In the genomic region with DNA sequence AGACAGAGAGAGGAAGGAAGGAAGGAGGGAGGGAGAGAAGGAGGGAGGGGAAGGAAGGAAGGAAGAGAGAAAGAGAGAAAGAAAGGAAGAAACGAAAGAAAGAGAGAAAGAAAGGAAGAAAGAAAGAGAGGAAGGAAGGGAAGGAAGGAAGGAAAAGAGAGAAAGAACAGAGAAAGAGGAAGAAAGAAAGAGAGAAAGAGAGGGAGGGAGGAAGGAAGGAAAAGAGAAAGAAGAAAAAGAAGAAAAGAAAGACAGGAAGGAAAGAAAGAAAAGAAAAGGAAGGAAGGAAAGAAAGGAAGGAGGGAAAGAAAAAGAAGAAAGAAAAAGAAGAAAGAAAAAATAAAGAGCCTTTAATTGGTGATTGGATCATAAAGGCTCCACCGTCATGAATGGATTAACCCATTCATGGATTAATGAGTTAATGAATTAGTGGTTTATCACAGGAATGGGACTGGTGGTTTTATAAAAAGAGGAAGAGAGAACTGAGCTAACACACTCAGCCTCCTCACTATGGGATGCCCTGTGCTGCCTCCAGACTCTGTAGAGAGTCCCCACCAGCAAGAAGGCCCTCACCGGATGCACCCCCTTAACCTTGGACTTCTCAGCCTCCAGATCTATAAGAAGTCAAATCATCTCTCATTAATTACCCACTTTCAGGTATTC, we compare ENCODE assay signal across 18 cellular contexts. TPM values are rescaled to one million over a fixed set of nuclear protein-coding genes. Genes with fewer than 3 reads are reported as not detected.
A peak's percentile ranks its signal among the peaks of the same experiment; 100 is the strongest.
DNase-seq lines count a peak whose midpoint lies in the region; ATAC-seq and TF ChIP-seq lines count a peak whose summit lies in the region.
"Had no signal": no experiment of that assay in that cellular context is flagged by ENCODE, and none has a peak within 500 bp of the region (broad histone marks: within the 10 kb centered on the region; RNA-seq: fewer than 3 reads in every experiment).

No MANE protein-coding gene starts in this region.

- H3K27me3 ChIP-seq in HCT116 (ENCODE audit: insufficient read depth, low read length): no peaks in the 10 kb centered on the region
- no peaks in the 10 kb centered on the region for H3K27me3 ChIP-seq in OCI-LY1 (ENCODE audit: insufficient read depth, low read length)
- H3K27me3 ChIP-seq: esophagus muscularis mucosa, suprapubic skin had no signal

- H3K4me3 ChIP-seq in HCT116 (replicated peaks in 1 of 2; ENCODE audit: low read depth in 1 of 2, low read length in 2 of 2): no peak overlapping the region
- no peak overlapping the region for H3K4me3 ChIP-seq in OCI-LY1 (ENCODE audit: low read depth, low read length, poor library complexity, severe bottlenecking)
- H3K4me3 ChIP-seq: esophagus muscularis mucosa, suprapubic skin had no signal

- peak overlapping the region in 7 of 8 donors; percentile 28 to 67 (median 55) for H3K4me3 Mint-ChIP-seq in naive B cell
- H3K4me3 Mint-ChIP-seq: activated naive CD8-positive, alpha-beta T cell treated with anti-CD3 and anti-CD28 coated beads, Interleukin-2, amount 10 ng/mL, durations not matched to agents 7 days and 5 days; CD4-positive, alpha-beta T cell; nephron progenitor cell had no signal

- H3K4me1 ChIP-seq in HCT116 (ENCODE audit: control insufficient read depth in 1 of 2, insufficient read depth in 2 of 2, low read length in 2 of 2) (peaks cover 9 to 12% of the 10 kb centered on the region in 2 experiments), OCI-LY1 (ENCODE audit: insufficient read depth, low read length, severe bottlenecking) (peaks cover 49% of the 10 kb centered on the region)

- H2AFZ ChIP-seq in HCT116 (ENCODE audit: low read depth, low read length, poor library complexity, severe bottlenecking) (no peak overlapping the region), OCI-LY1 (ENCODE audit: low read length) (no peak overlapping the region)

- peaks cover 0 to 4% (median 0%) of the 10 kb centered on the region in 7 donors for H3K9me3 Mint-ChIP-seq in naive B cell
- H3K9me3 Mint-ChIP-seq: activated naive CD8-positive, alpha-beta T cell treated with anti-CD3 and anti-CD28 coated beads, Interleukin-2, amount 10 ng/mL, durations not matched to agents 7 days and 5 days; CD4-positive, alpha-beta T cell had no signal

- no peak overlapping the region for H3K9ac ChIP-seq in HCT116 (ENCODE audit: low read length)
- no peak overlapping the region for H3K9ac ChIP-seq in OCI-LY1 (ENCODE audit: low read length)

- no peak overlapping the region for H3K27ac ChIP-seq in HCT116 (ENCODE audit: low read depth, low read length)
- peak overlapping the region; percentile 54 for H3K27ac ChIP-seq in OCI-LY1 (ENCODE audit: low read depth, low read length, poor library complexity, severe bottlenecking)
- H3K27ac ChIP-seq: esophagus muscularis mucosa, suprapubic skin had no signal

- TF ChIP-seq CTCF in HCT116 (IDR thresholded peaks at IDR 0.05 in 2 of 3, conservative IDR thresholded peaks at IDR 0.05 in 1 of 3; ENCODE audit: borderline replicate concordance in 1 of 3, insufficient read depth in 1 of 3, low read depth in 2 of 3, low read length in 2 of 3) (no peak), OCI-LY1 (IDR thresholded peaks at IDR 0.05; ENCODE audit: low read length) (no peak)

- RAD21 ChIA-PET in HCT116 (lab: Charles Lee; ENCODE audit: low non-redundant PET in 1 of 2, low total read pairs in 2 of 2, uncharacterized antibody in 2 of 2, unreplicated experiment in 2 of 2): no interaction called here

- no peaks in the 10 kb centered on the region for H3K36me3 Mint-ChIP-seq in naive B cell

- H3F3A ChIP-seq in OCI-LY1 (ENCODE audit: insufficient read depth, low read length): no peaks in the 10 kb centered on the region; the same call in 1 of the 2 replicates

- intact Hi-C loops in HCT116 (cut with micrococcal nuclease): no loop called here

- no peak for TF ChIP-seq RAD21 in HCT116 (IDR thresholded peaks at IDR 0.05; ENCODE audit: low read depth)

- no peaks in the 10 kb centered on the region for H3K9me2 ChIP-seq in HCT116 (ENCODE audit: insufficient read depth)
- H3K9me2 ChIP-seq in OCI-LY1 (ENCODE audit: low read depth, low read length): no peaks in the 10 kb centered on the region

- H3K79me2 ChIP-seq in HCT116 (ENCODE audit: insufficient read depth, low read length): no peaks in the 10 kb centered on the region
- H3K79me2 ChIP-seq in OCI-LY1 (ENCODE audit: insufficient read depth, low read length): no peaks in the 10 kb centered on the region

- CTCF ChIA-PET in HCT116 (lab: Charles Lee): no interaction called here

- POLR2A ChIA-PET in HCT116 (lab: Charles Lee): no interaction called here

- peaks cover 40 to 49% (median 46%) of the 10 kb centered on the region in 3 donors for H3K4me1 Mint-ChIP-seq in naive B cell

- H3K27ac Mint-ChIP-seq in naive B cell: peak overlapping the region in 5 of 6 donors; percentile 34 to 94 (median 93)
- H3K27ac Mint-ChIP-seq: activated naive CD8-positive, alpha-beta T cell treated with anti-CD3 and anti-CD28 coated beads, Interleukin-2, amount 10 ng/mL, durations not matched to agents 7 days and 5 days; nephron progenitor cell had no signal

- BruUV-seq in HCT116 (replicated peaks; lab: Mats Ljungman, UMichigan): TSS peak; percentile 35

- no peak for DNase-seq in HCT116 (ENCODE audit: low read depth, low spot score)
- peak; percentile 34 for DNase-seq in naive B cell
- DNase-seq in retina: no peak
- no peak for DNase-seq in NCI-H146 (lab: John Stamatoyannopoulos, UW)
- DNase-seq in stimulated activated naive CD4-positive, alpha-beta T cell (lab: John Stamatoyannopoulos, UW): no peak
- DNase-seq: activated naive CD8-positive, alpha-beta T cell treated with anti-CD3 and anti-CD28 coated beads, Interleukin-2, amount 10 ng/mL, durations not matched to agents 7 days and 5 days; CD4-positive, alpha-beta T cell; NCI-H1417; nephron progenitor cell had no signal

- no peak overlapping the region for H3K4me2 ChIP-seq in HCT116 (ENCODE audit: low read length)
- H3K4me2 ChIP-seq in OCI-LY1 (ENCODE audit: low read length): no peak overlapping the region

- H3K9me3 ChIP-seq in HCT116 (ENCODE audit: control insufficient read depth in 1 of 2, insufficient read depth in 1 of 2, low read depth in 1 of 2, low read length in 2 of 2) (no peaks in the 10 kb centered on the region), OCI-LY1 (ENCODE audit: low read length) (no peaks in the 10 kb centered on the region)
- H3K9me3 ChIP-seq: esophagus muscularis mucosa, suprapubic skin had no signal

- ATAC-seq in GM18511 (IDR thresholded peaks at IDR 0.05; ENCODE audit: unreplicated experiment) (peak; percentile 73), HCT116 (no peak), naive B cell (ENCODE audit: low read depth in 2 of 2) (peak; percentile 75 to 77), GM18868 (IDR thresholded peaks at IDR 0.05; ENCODE audit: unreplicated experiment) (no peak)
- ATAC-seq: sciatic nerve had no signal

- H3K36me3 ChIP-seq in HCT116 (ENCODE audit: control insufficient read depth in 1 of 2, insufficient read depth in 2 of 2, low read length in 2 of 2) (no peaks in the 10 kb centered on the region), OCI-LY1 (ENCODE audit: insufficient read depth, low read length) (no peaks in the 10 kb centered on the region)
- H3K36me3 ChIP-seq: esophagus muscularis mucosa, suprapubic skin had no signal

- TF ChIP-seq POLR2A in HCT116 (IDR thresholded peaks at IDR 0.05; ENCODE audit: borderline replicate concordance, extremely low read depth, insufficient read depth, insufficient read length): no peak

- peaks cover 0 to 5% (median 0%) of the 10 kb centered on the region in 3 donors for H3K27me3 Mint-ChIP-seq in naive B cell
- H3K27me3 Mint-ChIP-seq: CD4-positive, alpha-beta T cell had no signal

- no peaks in the 10 kb centered on the region for H4K20me1 ChIP-seq in HCT116 (ENCODE audit: insufficient read depth)
- no peaks in the 10 kb centered on the region for H4K20me1 ChIP-seq in OCI-LY1 (ENCODE audit: insufficient read depth, low read length)

TF ChIP-seq in HCT116, 20 proteins besides CTCF, POLR2A, EP300 and RAD21:
- TF ChIP-seq ELF1 (IDR thresholded peaks at IDR 0.05; ENCODE audit: borderline replicate concordance, low read depth): no peak
- no peak for TF ChIP-seq YY1 (IDR thresholded peaks at IDR 0.05; ENCODE audit: extremely low read depth, insufficient replicate concordance, low read depth, low read length)
- no peak for TF ChIP-seq SIN3A (IDR thresholded peaks at IDR 0.05; ENCODE audit: low read depth)
- no peak for TF ChIP-seq EZH2 (IDR thresholded peaks at IDR 0.05)
- TF ChIP-seq CBX3 (IDR thresholded peaks at IDR 0.05; ENCODE audit: low read depth): no peak
- TF ChIP-seq ZNF274 (IDR thresholded peaks at IDR 0.05; ENCODE audit: low read depth, low read length): no peak
- no peak for TF ChIP-seq ZFX (IDR thresholded peaks at IDR 0.05)
- no peak for TF ChIP-seq POLR2AphosphoS5 (IDR thresholded peaks at IDR 0.05; ENCODE audit: low read depth, low read length)
- no peak for TF ChIP-seq CEBPB (IDR thresholded peaks at IDR 0.05; ENCODE audit: low read depth)
- TF ChIP-seq SP1 (IDR thresholded peaks at IDR 0.05; ENCODE audit: low read depth): no peak
- no peak for TF ChIP-seq EGR1 (IDR thresholded peaks at IDR 0.05; ENCODE audit: low read depth)

RNA-seq across cellular contexts. Expression of a gene that starts 9.0 kb away (rescaled TPM):
- not detected for total RNA-seq in HCT116 (2021; ENCODE audit: unreplicated experiment)
- polyA plus RNA-seq in HCT116 (2012): 0.21 TPM in 1 of 2 replicates, not detected in the other
- not detected for polyA plus RNA-seq in naive B cell (ENCODE audit: low read depth in 6 of 6)
- total RNA-seq: esophagus muscularis mucosa, G401, liver, NCI-H460, sciatic nerve, suprapubic skin had no signal

RNA-seq across cellular contexts. Expression of a gene that starts 35.5 kb away (rescaled TPM):
- total RNA-seq in HCT116 (2021; ENCODE audit: unreplicated experiment): 0.52 TPM
- polyA plus RNA-seq in HCT116 (2012): 0.16 TPM in 1 of 2 replicates, not detected in the other
- polyA plus RNA-seq in naive B cell (ENCODE audit: low read depth in 6 of 6): 10 to 100 TPM; 31.7 to 72.1 (median 42.2) TPM
- total RNA-seq: G401, NCI-H460 had no signal

RNA-seq across cellular contexts. Expression of a gene that starts 42.1 kb away (rescaled TPM):
- 31.1 TPM for total RNA-seq in HCT116 (2021; ENCODE audit: unreplicated experiment)
- 31.2 and 35.1 TPM in 2 replicates for polyA plus RNA-seq in HCT116 (2012)
- under 1 TPM in 3 of 6 donors, not detected in 3; 0.21 to 0.40 (median 0.38) TPM for polyA plus RNA-seq in naive B cell (ENCODE audit: low read depth in 6 of 6)

Comparison
In these comparisons a context has a peak if more than half of its experiments do, and no peak if none do; other contexts are left out.
1. ATAC-seq: peak in GM18511 (single experiment) and naive B cell (2 of 2); none in HCT116 (single experiment) and GM18868 (single experiment).